20 cellular contexts compared by ENCODE assay signal in the genomic region with DNA sequence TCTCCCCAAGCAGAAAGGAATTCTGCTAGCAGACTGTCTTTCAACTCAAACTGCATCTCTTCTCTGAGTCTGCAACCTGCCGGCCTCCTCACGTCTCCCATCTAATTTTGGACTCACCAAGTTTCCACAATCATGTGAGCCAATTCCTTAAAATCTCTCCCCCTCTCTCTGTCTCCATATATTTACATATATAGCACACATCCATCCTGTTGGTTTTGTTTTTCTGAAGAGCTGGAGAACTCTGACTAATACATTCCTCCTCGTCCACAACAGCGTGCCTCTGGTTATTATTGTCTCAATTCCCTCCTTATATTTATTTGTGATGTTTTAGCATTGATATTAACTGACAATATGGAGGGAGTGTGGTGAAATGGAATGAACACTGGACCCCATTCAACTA. TPM values are rescaled to one million over a fixed set of nuclear protein-coding genes. Genes with fewer than 3 reads are reported as not detected.
A peak's percentile ranks its signal among the peaks of the same experiment; 100 is the strongest.
DNase-seq lines count a peak whose midpoint lies in the region; ATAC-seq and TF ChIP-seq lines count a peak whose summit lies in the region.
"Had no signal": no experiment of that assay in that cellular context is flagged by ENCODE, and none has a peak within 500 bp of the region (broad histone marks: within the 10 kb centered on the region; RNA-seq: fewer than 3 reads in every experiment).

No MANE protein-coding gene starts in this region.

- peak overlapping the region; percentile 28 for H3K27ac Mint-ChIP-seq in chondrocyte (ENCODE audit: unreplicated experiment)
- H3K27ac Mint-ChIP-seq: activated naive CD4-positive, alpha-beta T cell treated with anti-CD3 and anti-CD28 coated beads, Interleukin-2, amount 10 ng/mL, durations not matched to agents 7 days and 5 days; IgD-negative memory B cell had no signal

- no peaks in the 10 kb centered on the region for H3K79me1 ChIP-seq in mesenchymal stem cell (replicated peaks; ENCODE audit: low read length, poor library complexity, severe bottlenecking)

- H3K27ac ChIP-seq in mesenchymal stem cell (ENCODE audit: low read length, poor library complexity, severe bottlenecking): no peak overlapping the region
- H3K27ac ChIP-seq: parathyroid adenoma, PC-9 had no signal

- H3K9ac ChIP-seq in mesenchymal stem cell (ENCODE audit: low read length): no peak overlapping the region
- H3K9ac ChIP-seq: parathyroid adenoma had no signal

- H3K4me3 Mint-ChIP-seq in chondrocyte (ENCODE audit: unreplicated experiment): no peak overlapping the region
- H3K4me3 Mint-ChIP-seq: activated naive CD4-positive, alpha-beta T cell treated with anti-CD3 and anti-CD28 coated beads, Interleukin-2, amount 10 ng/mL, durations not matched to agents 7 days and 5 days; IgD-negative memory B cell had no signal

- H2BK120ac ChIP-seq in mesenchymal stem cell (ENCODE audit: low read depth, low read length): no peak overlapping the region

- H3K36me3 ChIP-seq in MG63 (no peaks in the 10 kb centered on the region), mesenchymal stem cell (ENCODE audit: control insufficient read depth in 1 of 2, insufficient read depth in 2 of 2, low read depth in 1 of 2, low read length in 2 of 2) (no peaks in the 10 kb centered on the region)

- WGBS in mesenchymal stem cell: 55% methylated on average over 2 of the region's 4 CpGs

- no peak overlapping the region for H2BK12ac ChIP-seq in mesenchymal stem cell (ENCODE audit: low read length in 2 of 2)

- no peak overlapping the region for H4K8ac ChIP-seq in mesenchymal stem cell (ENCODE audit: low read length)

- H3K4ac ChIP-seq in mesenchymal stem cell (ENCODE audit: low read depth in 1 of 2, low read length in 2 of 2): peak overlapping the region in 1 of 2 experiments; percentile 4

- peaks cover 3% of the 10 kb centered on the region for H3K4me1 ChIP-seq in mesenchymal stem cell (ENCODE audit: control insufficient read depth, insufficient read depth, low read depth, low read length)
- H3K4me1 ChIP-seq: parathyroid adenoma had no signal

- no peaks in the 10 kb centered on the region for H3K9me3 ChIP-seq in MG63
- no peaks in the 10 kb centered on the region for H3K9me3 ChIP-seq in mesenchymal stem cell (ENCODE audit: control insufficient read depth, low read length)
- H3K9me3 ChIP-seq: Caco-2 had no signal

- H3K27me3 ChIP-seq in MG63 (no peaks in the 10 kb centered on the region), mesenchymal stem cell (ENCODE audit: control insufficient read depth in 1 of 2, insufficient read depth in 1 of 2, low read length in 2 of 2) (peaks cover 0 to 6% of the 10 kb centered on the region in 2 experiments)

- H3K36me3 Mint-ChIP-seq in chondrocyte (ENCODE audit: low read depth): no peaks in the 10 kb centered on the region
- H3K36me3 Mint-ChIP-seq: activated naive CD4-positive, alpha-beta T cell treated with anti-CD3 and anti-CD28 coated beads, Interleukin-2, amount 10 ng/mL, durations not matched to agents 7 days and 5 days; IgD-negative memory B cell had no signal

- DNase-seq in AG10803 (ENCODE audit: low read depth) (peak; percentile 73), MG63 (peak; percentile 28), chondrocyte (ENCODE audit: low spot score) (no peak), mesenchymal stem cell (peak; percentile 70), NCI-H1105 treated with DMSO at 0.1 percent for 48 hours (lab: John Stamatoyannopoulos, UW) (no peak)
- no peak for DNase-seq in stimulated activated naive CD4-positive, alpha-beta T cell treated with Interleukin-2 at 50 U/mL for 16 hours (lab: John Stamatoyannopoulos, UW)
- DNase-seq: activated naive CD4-positive, alpha-beta T cell treated with anti-CD3 and anti-CD28 coated beads, Interleukin-2, amount 10 ng/mL, durations not matched to agents 7 days and 5 days; AML-193; Caco-2; effector CD4-positive, alpha-beta T cell; NCI-H1048; NCI-H748 treated with DMSO at 0.1 percent for 48 hours; PC-9; stimulated activated CD4-positive, alpha-beta T cell treated with anti-CD3 and anti-CD28 coated beads, Interleukin-4, amount 100 ng/mL, for 24 hours; stimulated activated CD8-positive, alpha-beta memory T cell treated with anti-CD3 and anti-CD28 coated beads, Interleukin-4, amount 100 ng/mL, for 48 hours had no signal

- H3K4me2 ChIP-seq in mesenchymal stem cell (ENCODE audit: low read length, poor library complexity, severe bottlenecking): no peak overlapping the region
- H3K4me2 ChIP-seq: PC-9 had no signal

- no peak overlapping the region for H2BK5ac ChIP-seq in mesenchymal stem cell (ENCODE audit: low read depth, low read length, poor library complexity, severe bottlenecking)

- no peak overlapping the region for H3K14ac ChIP-seq in mesenchymal stem cell (ENCODE audit: low read length in 2 of 2)

- no peak overlapping the region for H2BK15ac ChIP-seq in mesenchymal stem cell (ENCODE audit: low read depth, poor library complexity, severe bottlenecking)

- peaks cover 28% of the 10 kb centered on the region for H3K4me1 Mint-ChIP-seq in chondrocyte (ENCODE audit: low read depth)
- H3K4me1 Mint-ChIP-seq: activated naive CD4-positive, alpha-beta T cell treated with anti-CD3 and anti-CD28 coated beads, Interleukin-2, amount 10 ng/mL, durations not matched to agents 7 days and 5 days; IgD-negative memory B cell had no signal

- H3K4me3 ChIP-seq in AG10803 (ENCODE audit: low read length) (no peak overlapping the region), MG63 (no peak overlapping the region), mesenchymal stem cell (ENCODE audit: insufficient read depth in 1 of 2, low read depth in 1 of 2, low read length in 2 of 2) (no peak overlapping the region)
- H3K4me3 ChIP-seq: PC-9 had no signal

- H3K23ac ChIP-seq in mesenchymal stem cell (ENCODE audit: low read length in 2 of 2): no peak overlapping the region

- H3K27me3 Mint-ChIP-seq in chondrocyte (ENCODE audit: low read depth): no peaks in the 10 kb centered on the region

- H2AFZ ChIP-seq in mesenchymal stem cell (ENCODE audit: low read depth, low read length): no peak overlapping the region
- H2AFZ ChIP-seq: parathyroid adenoma, PC-9 had no signal

- peak overlapping the region; percentile 7 to 18 for H3K18ac ChIP-seq in mesenchymal stem cell (ENCODE audit: low read depth in 1 of 2, low read length in 2 of 2)

- ATAC-seq in HG03432 (IDR thresholded peaks at IDR 0.05; ENCODE audit: unreplicated experiment) (no peak), GM18870 (IDR thresholded peaks at IDR 0.05; ENCODE audit: unreplicated experiment) (no peak)
- ATAC-seq: left lobe of liver had no signal

- H2AK5ac ChIP-seq in mesenchymal stem cell (ENCODE audit: low read length, severe bottlenecking): no peak overlapping the region

- H3K9me3 Mint-ChIP-seq in chondrocyte (ENCODE audit: low read depth): no peaks in the 10 kb centered on the region
- H3K9me3 Mint-ChIP-seq: activated naive CD4-positive, alpha-beta T cell treated with anti-CD3 and anti-CD28 coated beads, Interleukin-2, amount 10 ng/mL, durations not matched to agents 7 days and 5 days; IgD-negative memory B cell had no signal

- no peak overlapping the region for H4K91ac ChIP-seq in mesenchymal stem cell (ENCODE audit: low read length)

- TF ChIP-seq CTCF in AG10803 (conservative IDR thresholded peaks at IDR 0.05; ENCODE audit: low read length) (no peak), chondrocyte (IDR thresholded peaks at IDR 0.05) (no peak)

RNA-seq across cellular contexts. Expression of a gene that starts 29.6 kb away (rescaled TPM):
- 29.1 and 30.5 TPM in 2 replicates for total RNA-seq in MG63 (2014; rRNA removed; shearing (Covaris generic); ENCODE audit: low replicate concordance)
- 15.2 to 22.8 TPM (median 15.9 TPM) in 3 replicates for total RNA-seq in chondrocyte
- 6.1 TPM for polyA plus RNA-seq in mesenchymal stem cell (2013, experiment 1 of 2)
- 6.3 TPM for polyA plus RNA-seq in mesenchymal stem cell (2013, experiment 2 of 2)
- polyA plus RNA-seq: IgD-negative memory B cell had no signal

Comparison
In these comparisons a context has a peak if more than half of its experiments do, and no peak if none do; other contexts are left out.
1. DNase-seq: peak in AG10803 (single experiment), MG63 (single experiment) and mesenchymal stem cell (single experiment); none in chondrocyte (single experiment), NCI-H1105 treated with DMSO at 0.1 percent for 48 hours (single experiment) and stimulated activated naive CD4-positive, alpha-beta T cell treated with Interleukin-2 at 50 U/mL for 16 hours (single experiment).